21 cellular contexts compared by ENCODE assay signal in genomic region chr13:99601535-99601934, GRCh38. TPM values are rescaled to one million over a fixed set of nuclear protein-coding genes. Genes with fewer than 3 reads are reported as not detected.
DNase-seq lines count a peak whose midpoint lies in the region; ATAC-seq and TF ChIP-seq lines count a peak whose summit lies in the region.
"Had no signal": no experiment of that assay in that cellular context is flagged by ENCODE, and none has a peak within 500 bp of the region (broad histone marks: within the 10 kb centered on the region; RNA-seq: fewer than 3 reads in every experiment).

No MANE protein-coding gene starts in this region.

- POLR2A ChIA-PET in naive thymus-derived CD8-positive, alpha-beta T cell (lab: Charles Lee): interaction anchor here (0.6 kb wide), 1 partner anchor 36 kb away, joined by 4 read pairs; no protein-coding TSS in a partner anchor

- no peaks in the 10 kb centered on the region for H3K9me2 ChIP-seq in GM23338 (ENCODE audit: insufficient read depth)

- no peak for TF ChIP-seq CTCF in GM23338 (conservative IDR thresholded peaks at IDR 0.05; ENCODE audit: low read depth in 2 of 2)
- no peak for TF ChIP-seq CTCF in body of pancreas (IDR thresholded peaks at IDR 0.05)

- H3K27ac ChIP-seq in GM23338 (ENCODE audit: low read depth) (no peak overlapping the region), aorta (ENCODE audit: low read depth in 1 of 2, low read length in 2 of 2) (no peak overlapping the region), body of pancreas (no peak overlapping the region)
- H3K27ac ChIP-seq: esophagus squamous epithelium, KMS-11, upper lobe of left lung had no signal

- no peaks in the 10 kb centered on the region for H4K20me1 ChIP-seq in GM23338 (replicated peaks; ENCODE audit: insufficient read depth)

- no peaks in the 10 kb centered on the region for H3K9me3 Mint-ChIP-seq in activated T-cell treated with anti-CD3 and anti-CD28 coated beads, Interleukin-2, amount 50 U/mL, for 4 hours
- H3K9me3 Mint-ChIP-seq in GM23338: no peaks in the 10 kb centered on the region
- no peaks in the 10 kb centered on the region for H3K9me3 Mint-ChIP-seq in T-helper 2 cell treated with Interferon-gamma antibody and Interleukin-4, amounts not matched to agents 5 μg/mL and 100 μg/mL, for 36 hours
- no peaks in the 10 kb centered on the region for H3K9me3 Mint-ChIP-seq in naive thymus-derived CD8-positive, alpha-beta T cell
- H3K9me3 Mint-ChIP-seq: stimulated activated naive CD8-positive, alpha-beta T cell treated with anti-CD3 and anti-CD28 coated beads, Interleukin-15, Interleukin-2, amounts not matched to agents 100 ng/mL and 50 ng/mL, for 24 hours had no signal

- H3K4me3 ChIP-seq in GM23338 (no peak overlapping the region), aorta (ENCODE audit: low read length in 2 of 2) (no peak overlapping the region), body of pancreas (no peak overlapping the region)
- H3K4me3 ChIP-seq: esophagus squamous epithelium, mucosa of descending colon, upper lobe of left lung had no signal

- H3K4me1 Mint-ChIP-seq in activated T-cell treated with anti-CD3 and anti-CD28 coated beads, Interleukin-2, amount 50 U/mL, for 4 hours (ENCODE audit: low read depth): peaks cover 32% of the 10 kb centered on the region
- H3K4me1 Mint-ChIP-seq in GM23338: peaks cover 26% of the 10 kb centered on the region
- H3K4me1 Mint-ChIP-seq in T-helper 2 cell treated with Interferon-gamma antibody and Interleukin-4, amounts not matched to agents 5 μg/mL and 100 μg/mL, for 36 hours (ENCODE audit: low read depth): peaks cover 22% of the 10 kb centered on the region
- H3K4me1 Mint-ChIP-seq in naive thymus-derived CD8-positive, alpha-beta T cell: peaks cover 19 to 52% (median 46%) of the 10 kb centered on the region in 4 donors

- H3K36me3 ChIP-seq in GM23338 (ENCODE audit: insufficient read depth) (no peaks in the 10 kb centered on the region), aorta (ENCODE audit: control insufficient read depth in 1 of 2, insufficient read depth in 2 of 2, low read length in 1 of 2) (no peaks in the 10 kb centered on the region), body of pancreas (replicated peaks in 1 of 2; ENCODE audit: insufficient read depth in 1 of 2, low read depth in 2 of 2) (no peaks in the 10 kb centered on the region)
- H3K36me3 ChIP-seq: esophagus squamous epithelium, upper lobe of left lung had no signal

- H3K27me3 ChIP-seq in GM23338 (ENCODE audit: insufficient read depth) (no peaks in the 10 kb centered on the region), aorta (ENCODE audit: control insufficient read depth in 1 of 2, insufficient read depth in 2 of 2, low read length in 1 of 2) (peaks cover 0 to under 1% of the 10 kb centered on the region in 2 donors), body of pancreas (no peaks in the 10 kb centered on the region)
- H3K27me3 ChIP-seq: esophagus squamous epithelium, upper lobe of left lung had no signal

- peaks cover 10% of the 10 kb centered on the region for H3F3A ChIP-seq in GM23338 (replicated peaks; ENCODE audit: low read depth)

- DNase-seq in activated T-cell treated with anti-CD3 and anti-CD28 coated beads, Interleukin-2, amount 50 U/mL, for 4 hours: no peak
- DNase-seq in activated T-cell treated with anti-CD3 and anti-CD28 coated beads, Interleukin-2, amount 50 U/mL, for 48 hours: no peak
- DNase-seq in GM23338 (ENCODE audit: low spot score): no peak
- DNase-seq in T-helper 2 cell treated with Interferon-gamma antibody and Interleukin-4, amounts not matched to agents 5 μg/mL and 100 μg/mL, for 36 hours (ENCODE audit: low spot score): no peak
- DNase-seq in naive thymus-derived CD8-positive, alpha-beta T cell: peak in 2 of 10 donors; percentile 8 to 21
- DNase-seq in GF-D8 (lab: John Stamatoyannopoulos, UW): no peak
- no peak for DNase-seq in aorta
- DNase-seq in body of pancreas: no peak
- DNase-seq: activated CD4-positive, alpha-beta T cell treated with anti-CD3 and anti-CD28 coated beads for 1 hour; amniotic stem cell; caudate nucleus; effector CD4-positive, alpha-beta T cell; esophagus squamous epithelium; mucosa of descending colon; NCI-H1436 treated with DMSO at 0.1 percent for 48 hours; NCI-H2171; right cardiac atrium; stimulated activated CD4-positive, alpha-beta T cell treated with anti-CD3 and anti-CD28 coated beads, Interleukin-15, amount 100 ng/mL, for 24 hours; upper lobe of left lung had no signal

- 78 to 90% methylated on average over 5 of the region's 5 CpGs for WGBS in aorta, 2 donors
- 82 to 89% methylated on average over 5 of the region's 5 CpGs for WGBS in body of pancreas, 2 donors

- H3K36me3 Mint-ChIP-seq in activated T-cell treated with anti-CD3 and anti-CD28 coated beads, Interleukin-2, amount 50 U/mL, for 4 hours (ENCODE audit: insufficient read depth): no peaks in the 10 kb centered on the region
- H3K36me3 Mint-ChIP-seq in GM23338 (ENCODE audit: low read depth): no peaks in the 10 kb centered on the region
- H3K36me3 Mint-ChIP-seq in T-helper 2 cell treated with Interferon-gamma antibody and Interleukin-4, amounts not matched to agents 5 μg/mL and 100 μg/mL, for 36 hours (ENCODE audit: low read depth): peaks cover 2% of the 10 kb centered on the region
- no peaks in the 10 kb centered on the region for H3K36me3 Mint-ChIP-seq in naive thymus-derived CD8-positive, alpha-beta T cell

- H3K27ac Mint-ChIP-seq in GM23338: no peak overlapping the region
- H3K27ac Mint-ChIP-seq in T-helper 2 cell treated with Interferon-gamma antibody and Interleukin-4, amounts not matched to agents 5 μg/mL and 100 μg/mL, for 36 hours: no peak overlapping the region
- peak overlapping the region; percentile 4 to 89 (median 62) for H3K27ac Mint-ChIP-seq in naive thymus-derived CD8-positive, alpha-beta T cell
- H3K27ac Mint-ChIP-seq: stimulated activated naive CD8-positive, alpha-beta T cell treated with anti-CD3 and anti-CD28 coated beads, Interleukin-15, Interleukin-2, amounts not matched to agents 100 ng/mL and 50 ng/mL, for 24 hours had no signal

- H3K4me3 Mint-ChIP-seq in activated T-cell treated with anti-CD3 and anti-CD28 coated beads, Interleukin-2, amount 50 U/mL, for 4 hours: peak overlapping the region; percentile 22
- H3K4me3 Mint-ChIP-seq in GM23338: no peak overlapping the region; the same call in 2 of the 3 replicates
- peak overlapping the region; percentile 28 for H3K4me3 Mint-ChIP-seq in T-helper 2 cell treated with Interferon-gamma antibody and Interleukin-4, amounts not matched to agents 5 μg/mL and 100 μg/mL, for 36 hours
- peak overlapping the region; percentile 45 to 83 (median 69) for H3K4me3 Mint-ChIP-seq in naive thymus-derived CD8-positive, alpha-beta T cell
- H3K4me3 Mint-ChIP-seq: stimulated activated naive CD8-positive, alpha-beta T cell treated with anti-CD3 and anti-CD28 coated beads, Interleukin-15, Interleukin-2, amounts not matched to agents 100 ng/mL and 50 ng/mL, for 24 hours had no signal

- no peak for TF ChIP-seq POLR2A in body of pancreas (IDR thresholded peaks at IDR 0.05)

- 0 out of 2 replicates have a peak overlapping the region, but pooled peaks have one; percentile 4 for H3K4me2 ChIP-seq in GM23338
- H3K4me2 ChIP-seq: KMS-11 had no signal

- no peaks in the 10 kb centered on the region for H3K79me2 ChIP-seq in GM23338 (replicated peaks; ENCODE audit: insufficient read depth)

- intact Hi-C loops in aorta (cut with DNase I): no loop called here
- intact Hi-C loops in body of pancreas (cut with DNase I): no loop called here

- H3K9me3 ChIP-seq in aorta (ENCODE audit: control insufficient read depth, low read length) (no peaks in the 10 kb centered on the region), body of pancreas (no peaks in the 10 kb centered on the region)
- H3K9me3 ChIP-seq: esophagus squamous epithelium, mucosa of descending colon, upper lobe of left lung had no signal

- peak overlapping the region; percentile 83 for H2AFZ ChIP-seq in GM23338

- no peak for ATAC-seq in activated T-cell treated with anti-CD3 and anti-CD28 coated beads, Interleukin-2, amount 50 U/mL, for 4 hours
- ATAC-seq in GM23338: no peak
- no peak for ATAC-seq in naive thymus-derived CD8-positive, alpha-beta T cell
- no peak for ATAC-seq in aorta (ENCODE audit: low FRiP score)
- ATAC-seq in body of pancreas: no peak
- ATAC-seq: mucosa of descending colon, right cardiac atrium had no signal

- no peaks in the 10 kb centered on the region for H3K27me3 Mint-ChIP-seq in activated T-cell treated with anti-CD3 and anti-CD28 coated beads, Interleukin-2, amount 50 U/mL, for 4 hours (ENCODE audit: low read depth)
- no peaks in the 10 kb centered on the region for H3K27me3 Mint-ChIP-seq in GM23338 (ENCODE audit: insufficient read depth, low read depth, poor library complexity)
- H3K27me3 Mint-ChIP-seq in T-helper 2 cell treated with Interferon-gamma antibody and Interleukin-4, amounts not matched to agents 5 μg/mL and 100 μg/mL, for 36 hours (ENCODE audit: low read depth): peaks cover 17% of the 10 kb centered on the region
- no peaks in the 10 kb centered on the region for H3K27me3 Mint-ChIP-seq in naive thymus-derived CD8-positive, alpha-beta T cell
- H3K27me3 Mint-ChIP-seq: stimulated activated naive CD8-positive, alpha-beta T cell treated with anti-CD3 and anti-CD28 coated beads, Interleukin-15, Interleukin-2, amounts not matched to agents 100 ng/mL and 50 ng/mL, for 24 hours had no signal

- H3K4me1 ChIP-seq in GM23338 (ENCODE audit: insufficient read depth) (peaks cover 17% of the 10 kb centered on the region), aorta (ENCODE audit: control insufficient read depth in 1 of 2, insufficient read depth in 2 of 2, low read length in 2 of 2) (peaks cover 0 to 2% of the 10 kb centered on the region in 2 donors), body of pancreas (peaks cover 8% of the 10 kb centered on the region)

TF ChIP-seq in GM23338, 12 proteins besides CTCF, POLR2A, EP300 and RAD21 (continues in another document):
- TF ChIP-seq POLR2AphosphoS5 (IDR thresholded peaks at IDR 0.05; ENCODE audit: low read depth): no peak

RNA-seq across cellular contexts. Expression of gene CLYBL, which starts 5.0 kb away (rescaled TPM):
- 1 to 10 TPM; 2.2 to 3.1 (median 2.7) TPM for total RNA-seq in activated T-cell treated with anti-CD3 and anti-CD28 coated beads, Interleukin-2, amount 50 U/mL, for 4 hours
- total RNA-seq in GM23338 (2014; rRNA removed; shearing (Covaris generic)): 9.7 and 10.8 TPM in 2 replicates
- polyA plus RNA-seq in GM23338 (2016; fragmentation: Nextera tagmentation; extraction: Ambion mirVana) (12.5 and 12.6 TPM in 2 replicates), aorta (10 to 100 TPM in 1 of 2 donors, 1 to 10 TPM in 1; 8.2 to 34.9 TPM)
- 10 to 100 TPM; 12.1 TPM for total RNA-seq in naive thymus-derived CD8-positive, alpha-beta T cell
- 10 to 100 TPM in 1 of 3 donors, 1 to 10 TPM in 2; 6.5 to 16.8 (median 8.0) TPM for polyA plus RNA-seq in naive thymus-derived CD8-positive, alpha-beta T cell
- total RNA-seq in aorta (1 to 10 TPM; 7.7 to 8.3 TPM), body of pancreas (10 to 100 TPM in 1 of 2 donors, 1 to 10 TPM in 1; 3.9 to 17.8 TPM)

Comparison
In these comparisons a context has a peak if more than half of its experiments do, and no peak if none do; other contexts are left out.
1. H3K27ac Mint-ChIP-seq: peak in naive thymus-derived CD8-positive, alpha-beta T cell (10 of 10); none in GM23338 (single experiment) and T-helper 2 cell treated with Interferon-gamma antibody and Interleukin-4, amounts not matched to agents 5 μg/mL and 100 μg/mL, for 36 hours (single experiment).